13 cellular contexts compared by ENCODE assay signal in the genomic region with DNA sequence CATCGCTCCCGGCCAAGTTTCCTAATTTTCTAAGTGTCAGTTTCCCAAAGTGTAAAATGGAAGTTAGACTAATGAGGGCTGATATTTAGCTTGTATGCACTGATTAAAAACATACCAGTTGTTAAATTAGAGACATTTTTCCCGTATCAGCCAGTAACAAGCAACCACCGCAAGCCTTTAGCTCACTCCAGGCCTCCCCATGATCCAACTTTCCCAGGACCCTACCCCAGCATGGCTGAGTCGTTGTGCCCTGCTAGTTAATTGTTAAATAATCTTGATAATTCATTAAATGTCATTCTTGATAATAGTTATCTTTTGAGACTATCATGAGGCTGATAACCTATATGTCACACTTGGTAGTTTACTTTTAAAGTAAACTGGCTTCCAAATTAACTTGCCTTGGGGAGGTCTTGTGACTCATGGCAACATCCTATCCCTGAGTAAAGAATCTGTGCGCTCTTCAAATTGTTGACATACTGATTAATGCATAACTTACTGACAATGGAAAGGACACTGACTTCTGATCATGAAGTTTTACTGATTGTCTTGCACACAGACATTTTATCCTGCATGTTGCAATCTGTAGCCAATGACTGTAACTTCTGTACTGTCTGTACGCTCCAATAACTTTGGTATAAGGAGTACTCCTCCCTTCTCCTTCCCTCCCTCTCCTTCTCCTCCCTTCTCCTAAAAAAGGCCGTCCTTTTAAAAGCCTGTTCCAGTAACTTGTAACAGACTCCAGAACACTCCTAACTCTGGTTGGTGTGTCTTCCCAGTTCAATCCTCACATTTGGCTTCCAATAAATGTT. TPM values are rescaled to one million over a fixed set of nuclear protein-coding genes. Genes with fewer than 3 reads are reported as not detected.
DNase-seq lines count a peak whose midpoint lies in the region; TF ChIP-seq lines count a peak whose summit lies in the region.
"Had no signal": no experiment of that assay in that cellular context is flagged by ENCODE, and none has a peak within 500 bp of the region (broad histone marks: within the 10 kb centered on the region; RNA-seq: fewer than 3 reads in every experiment).

No MANE protein-coding gene starts in this region.

- TF ChIP-seq CTCF in SK-N-SH (IDR thresholded peaks at IDR 0.05): no peak
- no peak for TF ChIP-seq CTCF in progenitor cell of endocrine pancreas (IDR thresholded peaks at IDR 0.05; ENCODE audit: unreplicated experiment)

- POLR2A ChIA-PET in SK-N-SH (lab: Yijun Ruan, JAX): no interaction called here

- no peak for TF ChIP-seq EP300 in SK-N-SH (IDR thresholded peaks at IDR 0.05; ENCODE audit: borderline replicate concordance in 1 of 2, low read depth in 1 of 2, low read length in 1 of 2)

- no peaks in the 10 kb centered on the region for H3K27me3 Mint-ChIP-seq in progenitor cell of endocrine pancreas

- no peaks in the 10 kb centered on the region for H3K9me3 ChIP-seq in SK-N-SH

- H3K9me3 Mint-ChIP-seq in progenitor cell of endocrine pancreas (ENCODE audit: low read depth): no peaks in the 10 kb centered on the region

- DNase-seq in EL (peak; percentile 84), SK-N-SH (no peak), fibroblast of peridontal ligament (ENCODE audit: extremely low read depth) (peak; percentile 83), progenitor cell of endocrine pancreas (ENCODE audit: low spot score, unreplicated experiment) (no peak), NAMALWA (ENCODE audit: low spot score) (no peak), iPS-NIHi7 (ENCODE audit: extremely low spot score) (no peak), hippocampal formation (lab: John Stamatoyannopoulos, UW) (no peak)
- DNase-seq in activated CD4-positive, alpha-beta T cell treated with anti-CD3 and anti-CD28 coated beads, Interleukin-2, amount 50 U/mL, for 1 hour: no peak
- DNase-seq: activated T-cell treated with anti-CD3 and anti-CD28 coated beads for 4 hours; H7; NCI-H2029; retina; stimulated activated CD8-positive, alpha-beta memory T cell treated with anti-CD3 and anti-CD28 coated beads, Interleukin-4, amount 100 ng/mL, for 48 hours had no signal

- H3K4me1 Mint-ChIP-seq in progenitor cell of endocrine pancreas (ENCODE audit: low read depth): peaks cover 30% of the 10 kb centered on the region

- no peaks in the 10 kb centered on the region for H4K20me1 ChIP-seq in SK-N-SH (ENCODE audit: insufficient read depth)

- H3K9ac ChIP-seq in SK-N-SH: no peak overlapping the region; the same call in 1 of the 2 replicates

- no peak overlapping the region for H3K4me3 Mint-ChIP-seq in progenitor cell of endocrine pancreas (ENCODE audit: low read depth)

- 58% methylated on average over 8 of the region's 8 CpGs for WGBS in SK-N-SH (ENCODE audit: low lambda C conversion rate)

- H3K27ac ChIP-seq in SK-N-SH (ENCODE audit: low read depth in 2 of 2, low read length in 1 of 2): peak overlapping the region in 1 of 2 experiments; percentile 53; a peak in 2 of 4 replicates

- H3K36me3 Mint-ChIP-seq in progenitor cell of endocrine pancreas (ENCODE audit: insufficient read depth): no peaks in the 10 kb centered on the region

- no peaks in the 10 kb centered on the region for H3K27me3 ChIP-seq in SK-N-SH (ENCODE audit: insufficient read depth)

- CTCF ChIA-PET in SK-N-SH (lab: Yijun Ruan, JAX): interaction anchor here (6.3 to 11.8 kb wide), 2 partner anchors 271 to 424 kb away, joined by 55 to 72 read pairs; no protein-coding TSS in a partner anchor

- H3K79me2 ChIP-seq in SK-N-SH (ENCODE audit: insufficient read depth): no peaks in the 10 kb centered on the region

- TF ChIP-seq RAD21 in SK-N-SH (IDR thresholded peaks at IDR 0.05; ENCODE audit: low read length): no peak

- peaks cover 4% of the 10 kb centered on the region for H3F3A ChIP-seq in SK-N-SH (replicated peaks; ENCODE audit: insufficient read depth)

- no peak overlapping the region for H3K4me3 ChIP-seq in SK-N-SH (ENCODE audit: low read depth in 2 of 2, low read length in 1 of 2)

- H3K36me3 ChIP-seq in SK-N-SH (replicated peaks in 1 of 2; ENCODE audit: control insufficient read depth in 1 of 2, insufficient read depth in 2 of 2, low read length in 1 of 2): no peaks in the 10 kb centered on the region

- no peaks in the 10 kb centered on the region for H3K9me2 ChIP-seq in SK-N-SH

- H3K27ac Mint-ChIP-seq in progenitor cell of endocrine pancreas: peak overlapping the region; percentile 84

- H2AFZ ChIP-seq in SK-N-SH (ENCODE audit: low read depth): peak overlapping the region; percentile 60; the same call in 1 of the 2 replicates

- H3K4me1 ChIP-seq in SK-N-SH (ENCODE audit: control insufficient read depth in 1 of 2, insufficient read depth in 2 of 2, low read depth in 1 of 2, low read length in 1 of 2): peaks cover 0 to 18% of the 10 kb centered on the region in 2 experiments; a peak in 1 of 4 replicates

- peak overlapping the region; percentile 10; the same call in 1 of the 2 replicates for H3K4me2 ChIP-seq in SK-N-SH

TF ChIP-seq in SK-N-SH, 30 proteins besides CTCF, POLR2A, EP300 and RAD21:
- TF ChIP-seq, protein P1, sequence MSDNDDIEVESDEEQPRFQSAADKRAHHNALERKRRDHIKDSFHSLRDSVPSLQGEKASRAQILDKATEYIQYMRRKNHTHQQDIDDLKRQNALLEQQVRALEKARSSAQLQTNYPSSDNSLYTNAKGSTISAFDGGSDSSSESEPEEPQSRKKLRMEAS (IDR thresholded peaks at IDR 0.05; ENCODE audit: low read depth): no peak
- TF ChIP-seq SIN3A (IDR thresholded peaks at IDR 0.05; ENCODE audit: borderline replicate concordance, low read depth, low read length) (no peak), TCF12 (IDR thresholded peaks at IDR 0.05) (0 out of 2 replicates have a peak, but pooled peaks have one; percentile 5)
- TF ChIP-seq, protein P2, sequence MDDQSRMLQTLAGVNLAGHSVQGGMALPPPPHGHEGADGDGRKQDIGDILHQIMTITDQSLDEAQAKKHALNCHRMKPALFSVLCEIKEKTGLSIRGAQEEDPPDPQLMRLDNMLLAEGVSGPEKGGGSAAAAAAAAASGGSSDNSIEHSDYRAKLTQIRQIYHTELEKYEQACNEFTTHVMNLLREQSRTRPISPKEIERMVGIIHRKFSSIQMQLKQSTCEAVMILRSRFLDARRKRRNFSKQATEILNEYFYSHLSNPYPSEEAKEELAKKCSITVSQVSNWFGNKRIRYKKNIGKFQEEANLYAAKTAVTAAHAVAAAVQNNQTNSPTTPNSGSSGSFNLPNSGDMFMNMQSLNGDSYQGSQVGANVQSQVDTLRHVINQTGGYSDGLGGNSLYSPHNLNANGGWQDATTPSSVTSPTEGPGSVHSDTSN (IDR thresholded peaks at IDR 0.05): peak; percentile 76
TF ChIP-seq in SK-N-SH: peak in this region for 2.

RNA-seq across cellular contexts. Expression of a gene that starts 6.3 kb away (rescaled TPM):
- 28.4 and 38.5 TPM in 2 replicates for polyA plus RNA-seq in SK-N-SH (2012; rRNA removed)
- 53.0 and 100 TPM in 2 replicates for polyA plus RNA-seq in SK-N-SH (2012; cell fraction: cytosol; rRNA removed)
- polyA plus RNA-seq in SK-N-SH (2012; cell fraction: nucleus; rRNA removed): 3.9 and 6.6 TPM in 2 replicates
- 93.9 and 94.2 TPM in 2 replicates for total RNA-seq in progenitor cell of endocrine pancreas

RNA-seq across cellular contexts. Expression of a gene that starts 29.6 kb away (rescaled TPM):
- 13.8 and 15.5 TPM in 2 replicates for polyA plus RNA-seq in SK-N-SH (2012; rRNA removed)
- 23.2 and 33.0 TPM in 2 replicates for polyA plus RNA-seq in SK-N-SH (2012; cell fraction: cytosol; rRNA removed)
- polyA plus RNA-seq in SK-N-SH (2012; cell fraction: nucleus; rRNA removed): 5.2 and 10.3 TPM in 2 replicates
- 22.2 and 23.6 TPM in 2 replicates for total RNA-seq in progenitor cell of endocrine pancreas

Comparison
In these comparisons a context has a peak if more than half of its experiments do, and no peak if none do; other contexts are left out.
1. DNase-seq: peak in EL (single experiment) and fibroblast of peridontal ligament (single experiment); none in SK-N-SH (single experiment), progenitor cell of endocrine pancreas (single experiment), activated CD4-positive, alpha-beta T cell treated with anti-CD3 and anti-CD28 coated beads, Interleukin-2, amount 50 U/mL, for 1 hour (single experiment), NAMALWA (single experiment), iPS-NIHi7 (single experiment) and hippocampal formation (0 of 2).